Comparison of ENCODE assay signal across 7 cellular contexts in the genomic region with DNA sequence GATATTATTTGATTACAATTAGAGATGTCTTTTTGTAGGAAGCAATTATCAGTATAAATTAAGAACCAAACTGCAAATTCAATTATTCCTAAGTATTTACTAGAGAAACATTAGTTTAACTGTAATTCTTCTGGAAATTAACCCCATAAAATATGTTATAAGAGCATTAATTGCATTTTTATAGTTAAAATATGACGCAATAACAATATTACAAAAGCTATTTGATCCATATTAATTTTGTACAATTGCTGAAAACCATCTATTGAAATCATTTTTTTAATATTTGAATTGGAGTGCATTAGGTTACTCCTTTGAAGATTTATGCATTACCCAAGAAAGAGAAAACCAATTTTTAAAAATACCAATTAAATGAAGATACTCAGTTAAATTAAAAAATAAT.
"Had no signal": no experiment of that assay in that cellular context is flagged by ENCODE, and none has a peak within 500 bp of the region (broad histone marks: within the 10 kb centered on the region; RNA-seq: fewer than 3 reads in every experiment).

No MANE protein-coding gene starts in this region.

- H3K9ac ChIP-seq: KMS-11 had no signal

- H3K4me3 ChIP-seq: GM23338 had no signal

- FAIRE-seq: H1, HTR-8/SVneo had no signal

- DNase-seq: H9, HCEC 1CT, KBM-7 had no signal

- H2AFZ ChIP-seq: GM23338 had no signal

- H3K4me2 ChIP-seq: GM23338, KMS-11 had no signal

- H3K27ac ChIP-seq: KMS-11 had no signal

- ATAC-seq: GM23338 had no signal
